ENCODE assay signal across 22 cellular contexts in the genomic region with DNA sequence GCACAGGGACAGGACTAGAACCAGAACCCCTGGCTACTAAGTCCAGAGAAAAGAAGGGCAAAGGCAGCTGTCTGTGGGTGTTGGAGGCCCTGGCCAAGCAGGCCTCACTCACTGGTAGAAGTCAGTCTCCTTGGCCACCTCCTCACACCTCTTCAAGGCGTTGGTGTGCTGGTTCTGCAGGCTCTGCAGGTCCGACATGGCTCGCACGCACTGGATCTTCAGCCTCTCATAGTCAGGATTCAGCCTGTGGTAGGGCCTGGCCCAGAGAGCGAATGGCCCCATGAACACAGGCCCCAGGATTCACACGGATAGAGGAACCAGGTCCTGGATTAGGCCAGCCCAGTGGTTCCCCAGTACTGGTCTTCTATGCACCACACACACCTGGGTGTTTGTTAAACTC.
"Had no signal": no experiment of that assay in that cellular context is flagged by ENCODE, and none has a peak within 500 bp of the region (broad histone marks: within the 10 kb centered on the region; RNA-seq: fewer than 3 reads in every experiment).

No MANE protein-coding gene starts in this region.

- H3K27me3 ChIP-seq: cardiac muscle cell, colonic mucosa, neutrophil, pancreas, sigmoid colon, transverse colon had no signal

- H3K4me3 ChIP-seq: cardiac muscle cell, colonic mucosa, lung, mucosa of descending colon, pancreas, sigmoid colon, transverse colon had no signal

- H3K36me3 ChIP-seq: colonic mucosa, neutrophil had no signal

- H3K9me3 ChIP-seq: colonic mucosa, mucosa of descending colon, neutrophil, pancreas, sigmoid colon, transverse colon had no signal

- DNase-seq: colonic mucosa; effector CD8-positive, alpha-beta T cell; endodermal cell; hypothalamus; immature natural killer cell; kidney; mesenchymal stem cell; mucosa of descending colon; naive B cell; pancreas; right cardiac atrium; sigmoid colon; stimulated activated CD4-positive, alpha-beta T cell treated with anti-CD3 and anti-CD28 coated beads, Interleukin-1b, Interleukin-23, amount 100 ng/mL, for 48 hours; stimulated activated CD4-positive, alpha-beta T cell treated with anti-CD3 and anti-CD28 coated beads, Interleukin-4, amount 100 ng/mL, for 1 hour; stimulated activated CD8-positive, alpha-beta memory T cell treated with anti-CD3 and anti-CD28 coated beads, Interleukin-4, amount 100 ng/mL, for 48 hours; stimulated activated naive CD4-positive, alpha-beta T cell treated with Interleukin-2 at 50 U/mL for 16 hours; transverse colon had no signal

- H3K27ac ChIP-seq: cardiac muscle cell, colonic mucosa, epithelial cell of prostate, neutrophil, pancreas, sigmoid colon, transverse colon had no signal

- H3K4me1 ChIP-seq: pancreas had no signal

- FAIRE-seq: frontal cortex, kidney, pancreas had no signal
